21 cellular contexts compared by ENCODE assay signal in the genomic region with DNA sequence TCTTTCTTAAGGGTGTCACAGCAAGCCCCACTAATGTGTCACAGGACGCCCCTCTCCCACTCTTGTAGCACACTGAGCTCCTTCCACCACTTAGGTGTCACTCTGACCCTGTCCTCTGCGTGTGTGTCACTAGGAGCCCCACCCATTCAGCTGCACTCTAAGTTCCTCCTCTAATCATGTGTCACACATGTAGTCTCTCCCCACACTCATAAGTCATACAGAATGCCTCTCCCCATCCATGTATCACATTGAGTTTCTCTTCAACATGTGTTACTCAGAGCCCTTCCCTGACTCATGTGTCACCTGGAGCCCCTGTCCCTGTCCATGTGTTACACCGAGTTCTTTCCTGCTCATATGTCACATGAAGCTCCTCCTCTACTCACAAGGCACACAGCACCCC. TPM values are rescaled to one million over a fixed set of nuclear protein-coding genes. Genes with fewer than 3 reads are reported as not detected.
DNase-seq lines count a peak whose midpoint lies in the region; ATAC-seq and TF ChIP-seq lines count a peak whose summit lies in the region.
"Had no signal": no experiment of that assay in that cellular context is flagged by ENCODE, and none has a peak within 500 bp of the region (broad histone marks: within the 10 kb centered on the region; RNA-seq: fewer than 3 reads in every experiment).

No MANE protein-coding gene starts in this region.

- no peaks in the 10 kb centered on the region for H3K36me3 Mint-ChIP-seq in Calu3 (ENCODE audit: insufficient read depth, unreplicated experiment)

- H3K36me3 ChIP-seq in right atrium auricular region (no peaks in the 10 kb centered on the region), aorta (ENCODE audit: control insufficient read depth in 1 of 2, insufficient read depth in 2 of 2, low read length in 1 of 2) (no peaks in the 10 kb centered on the region), spleen (no peaks in the 10 kb centered on the region)

- DNase-seq in cardiac septum (ENCODE audit: low spot score), result peak; percentile 63
- DNase-seq in right atrium auricular region (ENCODE audit: low spot score), result no peak
- DNase-seq in SW480 (ENCODE audit: low spot score), result peak; percentile 32
- peak; percentile 5 to 6 for DNase-seq in aorta
- no peak for DNase-seq in middle frontal gyrus (ENCODE audit: extremely low spot score, low spot score)
- DNase-seq in Calu3, result no peak
- no peak for DNase-seq in spleen
- DNase-seq: activated CD4-positive, CD25-positive, alpha-beta regulatory T cell treated with anti-CD3 and anti-CD28 coated beads, Interleukin-2, amount 50 U/mL, for 72 hours; cerebellar nuclear complex; NCI-H187; NCI-H446 treated with DMSO at 0.1 percent for 48 hours; SIG-M5; T-helper 17 cell had no signal

- H3K9me3 Mint-ChIP-seq in Calu3 (ENCODE audit: low read depth, unreplicated experiment), result peaks cover 6% of the 10 kb centered on the region

- no peak overlapping the region for H3K27ac Mint-ChIP-seq in Calu3 (ENCODE audit: unreplicated experiment)
- H3K27ac Mint-ChIP-seq: T-helper 17 cell had no signal

- no TSS peak for BruUV-seq in Calu3 (replicated peaks; lab: Mats Ljungman, UMichigan)

- peaks cover 17% of the 10 kb centered on the region for H3K4me1 Mint-ChIP-seq in Calu3 (ENCODE audit: low read depth, unreplicated experiment)

- H3K4me3 ChIP-seq in right atrium auricular region, result no peak overlapping the region
- no peak overlapping the region for H3K4me3 ChIP-seq in aorta (ENCODE audit: low read length in 2 of 2)
- H3K4me3 ChIP-seq in spleen, result no peak overlapping the region
- H3K4me3 ChIP-seq: psoas muscle had no signal

- 74 to 77% methylated on average over 3 of the region's 3 CpGs for WGBS in aorta, 2 donors
- WGBS in spleen, 5 donors, result 68 to 86% (median 76%) methylated on average over 3 of the region's 3 CpGs

- H3K9me3 ChIP-seq in right atrium auricular region (no peaks in the 10 kb centered on the region), aorta (ENCODE audit: control insufficient read depth, low read length) (no peaks in the 10 kb centered on the region), spleen (no peaks in the 10 kb centered on the region)
- H3K9me3 ChIP-seq: psoas muscle had no signal

- no peak overlapping the region for H3K27ac ChIP-seq in right atrium auricular region
- H3K27ac ChIP-seq in aorta (ENCODE audit: low read depth in 1 of 2, low read length in 2 of 2), result no peak overlapping the region
- no peak overlapping the region for H3K27ac ChIP-seq in spleen
- H3K27ac ChIP-seq: psoas muscle had no signal

- no peak for TF ChIP-seq POLR2A in spleen (IDR thresholded peaks at IDR 0.05)

- H3K27me3 Mint-ChIP-seq in Calu3 (ENCODE audit: unreplicated experiment), result no peaks in the 10 kb centered on the region

- H3K4me3 Mint-ChIP-seq in Calu3 (ENCODE audit: low read depth, unreplicated experiment), result no peak overlapping the region
- H3K4me3 Mint-ChIP-seq: T-helper 17 cell had no signal

- peak; percentile 45 for ATAC-seq in esophagus mucosa
- no peak for ATAC-seq in aorta (ENCODE audit: low FRiP score)
- ATAC-seq: psoas muscle, T-helper 17 cell had no signal

- intact Hi-C loops in cardiac septum (cut with DNase I), result no loop called here
- intact Hi-C loops in aorta (cut with DNase I), result no loop called here
- intact Hi-C loops in Calu3 (cut with micrococcal nuclease; ENCODE audit: unreplicated experiment), result no loop called here
- intact Hi-C loops in spleen (cut with DNase I; ENCODE audit: low total_unique reads), result no loop called here

- H3K27me3 ChIP-seq in right atrium auricular region (no peaks in the 10 kb centered on the region), aorta (ENCODE audit: control insufficient read depth in 1 of 2, insufficient read depth in 2 of 2, low read length in 1 of 2) (no peaks in the 10 kb centered on the region), spleen (replicated peaks in 1 of 7) (peaks cover 0 to 11% (median 0%) of the 10 kb centered on the region in 7 donors)

- TF ChIP-seq CTCF in right atrium auricular region (IDR thresholded peaks at IDR 0.05) (no peak), Calu3 (IDR thresholded peaks at IDR 0.05; ENCODE audit: unreplicated experiment) (no peak), spleen (IDR thresholded peaks at IDR 0.05 in 8 of 11, conservative IDR thresholded peaks at IDR 0.05 in 3 of 11) (no peak)

- H3K4me1 ChIP-seq in right atrium auricular region (no peaks in the 10 kb centered on the region), aorta (ENCODE audit: control insufficient read depth in 1 of 2, insufficient read depth in 2 of 2, low read length in 2 of 2) (no peaks in the 10 kb centered on the region), spleen (no peaks in the 10 kb centered on the region)
- H3K4me1 ChIP-seq: psoas muscle had no signal

- CTCF ChIA-PET in Calu3 (lab: Charles Lee), result no interaction called here

RNA-seq across cellular contexts. Expression of gene RTL1, which starts 31.3 kb away (rescaled TPM):
- total RNA-seq in cardiac septum, result not detected
- not detected for total RNA-seq in right atrium auricular region
- total RNA-seq in esophagus mucosa, result not detected
- not detected for total RNA-seq in aorta
- polyA plus RNA-seq in aorta, result not detected
- total RNA-seq in Calu3 (2022), result 0.12 and 0.24 TPM in 2 replicates
- total RNA-seq in spleen, result not detected
- polyA plus RNA-seq in spleen, result under 1 TPM in 1 of 3 donors, not detected in 2; under 0.01 TPM
- total RNA-seq: G401, H4, lower leg skin, myocyte, psoas muscle, T-helper 17 cell had no signal
- polyA plus RNA-seq: AG04450 had no signal

RNA-seq across cellular contexts. Expression of gene MEG3, which starts 46.3 kb away (rescaled TPM):
- 25.4 TPM for total RNA-seq in cardiac septum
- total RNA-seq in right atrium auricular region, result 1 to 10 TPM; 6.5 to 9.5 TPM
- total RNA-seq in esophagus mucosa, result 7.4 TPM
- 100 to 1,000 TPM in 1 of 2 donors, 10 to 100 TPM in 1; 51.2 to 246 TPM for total RNA-seq in aorta
- 100 to 1,000 TPM in 1 of 2 donors, 10 to 100 TPM in 1; 21.4 to 454 TPM for polyA plus RNA-seq in aorta
- not detected in 2 replicates for total RNA-seq in Calu3 (2022)
- total RNA-seq in spleen, result 100 to 1,000 TPM in 5 of 7 donors, 10 to 100 TPM in 2; 86.5 to 282 (median 174) TPM
- 100 to 1,000 TPM in 2 of 3 donors, 10 to 100 TPM in 1; 86.6 to 763 (median 435) TPM for polyA plus RNA-seq in spleen
- total RNA-seq: H4, HT1080 had no signal

Comparison
In these comparisons a context has a peak if more than half of its experiments do, and no peak if none do; other contexts are left out.
1. DNase-seq: peak in cardiac septum (single experiment), SW480 (single experiment) and aorta (2 of 2); none in right atrium auricular region (single experiment), middle frontal gyrus (single experiment), Calu3 (single experiment) and spleen (single experiment).